ENCODE assay signal across 8 cellular contexts in genomic region chr10:115207276-115207675, GRCh38.
A peak's percentile ranks its signal among the peaks of the same experiment; 100 is the strongest.
DNase-seq lines count a peak whose midpoint lies in the region; ATAC-seq and TF ChIP-seq lines count a peak whose summit lies in the region.
"Not testable (repeated sequence)": the region's sequence is repeated elsewhere in the genome, so short reads cannot be mapped to it uniquely, and the experiment has no call there.

No MANE protein-coding gene starts in this region.

- in situ Hi-C loops in astrocyte of the cerebellum (cut with HindIII; ENCODE audit: low sequenced_read_pairs): not testable (repeated sequence)

- CTCF ChIA-PET in AG04449 (lab: Yijun Ruan, JAX): not testable (repeated sequence)

- H3K27ac Mint-ChIP-seq in T-helper 2 cell treated with Interferon-gamma antibody and Interleukin-4, amounts not matched to agents 5 μg/mL and 100 μg/mL, for 36 hours; activated T-cell treated with anti-CD3 and anti-CD28 coated beads, Interleukin-2, amount 50 U/mL, for 72 hours: not testable (repeated sequence)

- H3K4me2 ChIP-seq in skeletal muscle satellite cell (ENCODE audit: low read length): peak overlapping the region; percentile 44

- H3K27me3 Mint-ChIP-seq in T-helper 2 cell treated with Interferon-gamma antibody and Interleukin-4, amounts not matched to agents 5 μg/mL and 100 μg/mL, for 36 hours (ENCODE audit: low read depth); activated T-cell treated with anti-CD3 and anti-CD28 coated beads, Interleukin-2, amount 50 U/mL, for 72 hours (ENCODE audit: low read depth): not testable (repeated sequence)

- not testable (repeated sequence) for TF ChIP-seq CTCF in AG04449 (IDR thresholded peaks at IDR 0.05; ENCODE audit: insufficient read depth, low read length, missing control alignments); astrocyte of the cerebellum (IDR thresholded peaks at IDR 0.05; ENCODE audit: low read depth, low read length, missing control alignments); foreskin fibroblast (IDR thresholded peaks at IDR 0.05; ENCODE audit: low read depth, low read length)

- peak overlapping the region; percentile 82 for H3K4me3 Mint-ChIP-seq in T-helper 2 cell treated with Interferon-gamma antibody and Interleukin-4, amounts not matched to agents 5 μg/mL and 100 μg/mL, for 36 hours
- peak overlapping the region; percentile 40 to 86 for H3K4me3 Mint-ChIP-seq in activated T-cell treated with anti-CD3 and anti-CD28 coated beads, Interleukin-2, amount 50 U/mL, for 72 hours

- H3K36me3 Mint-ChIP-seq in T-helper 2 cell treated with Interferon-gamma antibody and Interleukin-4, amounts not matched to agents 5 μg/mL and 100 μg/mL, for 36 hours (ENCODE audit: low read depth); activated T-cell treated with anti-CD3 and anti-CD28 coated beads, Interleukin-2, amount 50 U/mL, for 72 hours (ENCODE audit: insufficient read depth in 2 of 2): not testable (repeated sequence)

- not testable (repeated sequence) for H3K4me1 ChIP-seq in skeletal muscle satellite cell (ENCODE audit: control insufficient read depth, insufficient read depth, low read length)

- DNase-seq in AG04449 (ENCODE audit: low read depth, low spot score); MG63; T-helper 2 cell treated with Interferon-gamma antibody and Interleukin-4, amounts not matched to agents 5 μg/mL and 100 μg/mL, for 36 hours (ENCODE audit: low spot score); activated T-cell treated with anti-CD3 and anti-CD28 coated beads, Interleukin-2, amount 50 U/mL, for 72 hours; astrocyte of the cerebellum (ENCODE audit: low read depth): not testable (repeated sequence)
- DNase-seq in GM04504 (ENCODE audit: low read depth) (peak; percentile 3), foreskin fibroblast (peak in 1 of 2 donors; percentile 1)

- H3K4me1 Mint-ChIP-seq in T-helper 2 cell treated with Interferon-gamma antibody and Interleukin-4, amounts not matched to agents 5 μg/mL and 100 μg/mL, for 36 hours (ENCODE audit: low read depth); activated T-cell treated with anti-CD3 and anti-CD28 coated beads, Interleukin-2, amount 50 U/mL, for 72 hours (ENCODE audit: low read depth): not testable (repeated sequence)

- not testable (repeated sequence) for H3K9me3 Mint-ChIP-seq in T-helper 2 cell treated with Interferon-gamma antibody and Interleukin-4, amounts not matched to agents 5 μg/mL and 100 μg/mL, for 36 hours; activated T-cell treated with anti-CD3 and anti-CD28 coated beads, Interleukin-2, amount 50 U/mL, for 72 hours

- H3K9me3 ChIP-seq in MG63; skeletal muscle satellite cell (replicated peaks; ENCODE audit: low read length): not testable (repeated sequence)

- H3K36me3 ChIP-seq in MG63; skeletal muscle satellite cell (ENCODE audit: insufficient read depth, low read length): not testable (repeated sequence)

- H3K4me3 ChIP-seq in AG04449 (ENCODE audit: low read depth, low read length) (peak overlapping the region; percentile 28), MG63 (peak overlapping the region; percentile 12; the same call in 1 of the 2 replicates), astrocyte of the cerebellum (ENCODE audit: low read depth, low read length) (peak overlapping the region; percentile 17), foreskin fibroblast (ENCODE audit: low read depth in 1 of 2, low read length in 2 of 2) (peak overlapping the region; percentile 29 to 34)
- H3K4me3 ChIP-seq in skeletal muscle satellite cell (ENCODE audit: low read length): not testable (repeated sequence)

- not testable (repeated sequence) for H3K27me3 ChIP-seq in MG63; skeletal muscle satellite cell (ENCODE audit: control insufficient read depth, insufficient read depth, low read length)

- POLR2A ChIA-PET in AG04449 (lab: Yijun Ruan, JAX): not testable (repeated sequence)

- H3K9ac ChIP-seq in skeletal muscle satellite cell (ENCODE audit: low read depth, low read length): not testable (repeated sequence)

- not testable (repeated sequence) for ATAC-seq in activated T-cell treated with anti-CD3 and anti-CD28 coated beads, Interleukin-2, amount 50 U/mL, for 72 hours (replicated peaks in 1 of 2)
